35 cellular contexts compared by ENCODE assay signal in the genomic region with DNA sequence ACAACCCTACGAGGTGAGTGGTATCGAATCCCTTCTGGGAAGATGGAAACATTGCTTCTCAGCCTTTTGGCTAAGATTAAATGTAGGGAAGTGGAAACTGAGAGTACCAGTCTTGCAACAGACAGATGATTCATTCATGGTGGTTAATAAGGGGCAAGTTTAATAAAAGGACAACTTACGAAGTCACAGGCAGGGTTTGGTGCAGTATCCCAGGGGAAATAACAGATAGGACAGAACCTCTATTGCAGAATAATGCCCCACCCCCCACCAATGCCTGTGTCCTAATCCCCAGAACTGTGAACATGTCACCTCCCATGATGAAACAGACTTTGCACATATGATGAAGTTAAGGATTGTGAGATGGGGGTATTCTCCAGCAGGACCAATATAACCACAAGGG.
"Had no signal": no experiment of that assay in that cellular context is flagged by ENCODE, and none has a peak within 500 bp of the region (broad histone marks: within the 10 kb centered on the region; RNA-seq: fewer than 3 reads in every experiment).

No MANE protein-coding gene starts in this region.

- H3K4me3 ChIP-seq: adrenal gland, body of pancreas, esophagus muscularis mucosa, gastrocnemius medialis, heart left ventricle had no signal

- H3K4me1 ChIP-seq: adrenal gland, body of pancreas, esophagus muscularis mucosa, foreskin keratinocyte, gastrocnemius medialis had no signal

- H3K4me3 Mint-ChIP-seq: activated B cell treated with CpG ODN at 0.5 μM for 24 hours; activated CD8-positive, alpha-beta T cell treated with anti-CD3 and anti-CD28 coated beads for 36 hours; activated naive CD4-positive, alpha-beta T cell treated with anti-CD3 and anti-CD28 coated beads for 36 hours; activated naive CD4-positive, alpha-beta T cell treated with anti-CD3 and anti-CD28 coated beads, Interleukin-2, amount 50 U/mL, for 24 hours; activated naive CD8-positive, alpha-beta T cell treated with anti-CD3 and anti-CD28 coated beads for 36 hours; activated naive CD8-positive, alpha-beta T cell treated with anti-CD3 and anti-CD28 coated beads, Interleukin-2, amount 50 U/mL, for 24 hours; activated T-helper 1 cell treated with anti-CD3 and anti-CD28 coated beads, Interleukin-12 subunit alpha, Interleukin-12 subunit beta, Interleukin-2, Interleukin-4 antibody, amounts not matched to agents 30 ng/mL and 10 ng/mL and 1 ng/mL, durations not matched to agents 14 hours and 24 hours and 36 hours; effector memory CD8-positive, alpha-beta T cell; T-helper 2 cell treated with Interferon-gamma antibody and Interleukin-4, amounts not matched to agents 5 μg/mL and 100 μg/mL, for 36 hours had no signal

- H3K36me3 ChIP-seq: adrenal gland, esophagus muscularis mucosa, gastrocnemius medialis, heart left ventricle, WERI-Rb-1 had no signal

- H3K9me3 Mint-ChIP-seq: activated CD8-positive, alpha-beta T cell treated with anti-CD3 and anti-CD28 coated beads for 36 hours; activated naive CD8-positive, alpha-beta T cell treated with anti-CD3 and anti-CD28 coated beads for 36 hours; activated naive CD8-positive, alpha-beta T cell treated with anti-CD3 and anti-CD28 coated beads, Interleukin-2, amount 50 U/mL, for 24 hours; activated T-helper 1 cell treated with anti-CD3 and anti-CD28 coated beads, Interleukin-12 subunit alpha, Interleukin-12 subunit beta, Interleukin-2, Interleukin-4 antibody, amounts not matched to agents 30 ng/mL and 10 ng/mL and 1 ng/mL, durations not matched to agents 14 hours and 24 hours and 36 hours; activated T-helper 2 cell treated with anti-CD3 and anti-CD28 coated beads, Interferon-gamma antibody, Interleukin-2, Interleukin-4, amounts not matched to agents 10 μg/mL and 5 μg/mL and 100 μg/mL, durations not matched to agents 14 hours and 24 hours and 36 hours; T-helper 2 cell treated with Interferon-gamma antibody and Interleukin-4, amounts not matched to agents 5 μg/mL and 100 μg/mL, for 36 hours had no signal

- DNase-seq: activated B cell treated with CpG ODN at 0.5 μM for 24 hours; activated CD4-positive, alpha-beta T cell treated with anti-CD3 and anti-CD28 coated beads for 48 hours; activated CD4-positive, alpha-beta T cell treated with anti-CD3 and anti-CD28 coated beads, Interleukin-2, amount 50 U/mL, for 1 hour; activated CD4-positive, alpha-beta T cell treated with anti-CD3 and anti-CD28 coated beads, Interleukin-2, amount 50 U/mL, for 48 hours; activated CD8-positive, alpha-beta memory T cell treated with anti-CD3 and anti-CD28 coated beads for 24 hours; activated CD8-positive, alpha-beta memory T cell treated with anti-CD3 and anti-CD28 coated beads, Interleukin-2, amount 50 U/mL, for 4 hours; activated CD8-positive, alpha-beta T cell treated with anti-CD3 and anti-CD28 coated beads for 36 hours; activated effector memory CD4-positive, alpha-beta T cell treated with anti-CD3 and anti-CD28 coated beads, Interleukin-2, amount 50 U/mL, for 16 hours; activated naive CD4-positive, alpha-beta T cell treated with anti-CD3 and anti-CD28 coated beads for 36 hours; activated naive CD8-positive, alpha-beta T cell treated with anti-CD3 and anti-CD28 coated beads for 36 hours; activated naive CD8-positive, alpha-beta T cell treated with anti-CD3 and anti-CD28 coated beads, Interleukin-2, amount 50 U/mL, for 24 hours; activated T-cell treated with anti-CD3 and anti-CD28 coated beads, Interleukin-2, amount 50 U/mL, for 1 hour; activated T-cell treated with anti-CD3 and anti-CD28 coated beads, Interleukin-2, amount 50 U/mL, for 48 hours; adrenal gland; amygdala; aorta; body of pancreas; caudate nucleus; cortex of kidney; dermis blood vessel endothelial cell; effector CD4-positive, alpha-beta T cell; effector memory CD8-positive, alpha-beta T cell; erythroblast; foreskin keratinocyte; gastrocnemius medialis; glutamatergic neuron; heart left ventricle; T1000; WERI-Rb-1 had no signal

- H3K9me3 ChIP-seq: adrenal gland, body of pancreas, gastrocnemius medialis had no signal

- H3K4me1 Mint-ChIP-seq: activated B cell treated with CpG ODN at 0.5 μM for 24 hours; activated naive CD4-positive, alpha-beta T cell treated with anti-CD3 and anti-CD28 coated beads, Interleukin-2, amount 50 U/mL, for 24 hours; activated naive CD8-positive, alpha-beta T cell treated with anti-CD3 and anti-CD28 coated beads for 36 hours; activated naive CD8-positive, alpha-beta T cell treated with anti-CD3 and anti-CD28 coated beads, Interleukin-2, amount 50 U/mL, for 24 hours had no signal

- H3K36me3 Mint-ChIP-seq: activated naive CD4-positive, alpha-beta T cell treated with anti-CD3 and anti-CD28 coated beads, Interleukin-2, amount 50 U/mL, for 24 hours; activated naive CD8-positive, alpha-beta T cell treated with anti-CD3 and anti-CD28 coated beads for 36 hours had no signal

- ATAC-seq: activated CD4-positive, CD25-positive, alpha-beta regulatory T cell treated with anti-CD3 and anti-CD28 coated beads, Interleukin-2, amount 50 U/mL, for 24 hours; activated CD8-positive, alpha-beta T cell treated with anti-CD3 and anti-CD28 coated beads for 36 hours; activated naive CD8-positive, alpha-beta T cell treated with anti-CD3 and anti-CD28 coated beads, Interleukin-2, amount 50 U/mL, for 24 hours; body of pancreas; effector memory CD8-positive, alpha-beta T cell; foreskin keratinocyte; gastrocnemius medialis; heart left ventricle had no signal

- H3K27ac ChIP-seq: adrenal gland, body of pancreas, esophagus muscularis mucosa, foreskin keratinocyte, gastrocnemius medialis, heart left ventricle, WERI-Rb-1 had no signal

- H3K27ac Mint-ChIP-seq: activated B cell treated with CpG ODN at 0.5 μM for 24 hours; activated CD8-positive, alpha-beta T cell treated with anti-CD3 and anti-CD28 coated beads for 36 hours; activated naive CD4-positive, alpha-beta T cell treated with anti-CD3 and anti-CD28 coated beads for 36 hours; activated naive CD4-positive, alpha-beta T cell treated with anti-CD3 and anti-CD28 coated beads, Interleukin-2, amount 50 U/mL, for 24 hours; activated naive CD8-positive, alpha-beta T cell treated with anti-CD3 and anti-CD28 coated beads for 36 hours; activated naive CD8-positive, alpha-beta T cell treated with anti-CD3 and anti-CD28 coated beads, Interleukin-2, amount 50 U/mL, for 24 hours; activated T-helper 1 cell treated with anti-CD3 and anti-CD28 coated beads, Interleukin-12 subunit alpha, Interleukin-12 subunit beta, Interleukin-2, Interleukin-4 antibody, amounts not matched to agents 30 ng/mL and 10 ng/mL and 1 ng/mL, durations not matched to agents 14 hours and 24 hours and 36 hours; activated T-helper 2 cell treated with anti-CD3 and anti-CD28 coated beads, Interferon-gamma antibody, Interleukin-2, Interleukin-4, amounts not matched to agents 10 μg/mL and 5 μg/mL and 100 μg/mL, durations not matched to agents 14 hours and 24 hours and 36 hours; effector memory CD8-positive, alpha-beta T cell; T-helper 2 cell treated with Interferon-gamma antibody and Interleukin-4, amounts not matched to agents 5 μg/mL and 100 μg/mL, for 36 hours had no signal

- H3K27me3 ChIP-seq: adrenal gland, body of pancreas, foreskin keratinocyte, heart left ventricle had no signal
